ENCODE assay signal across 8 cellular contexts in the genomic region with DNA sequence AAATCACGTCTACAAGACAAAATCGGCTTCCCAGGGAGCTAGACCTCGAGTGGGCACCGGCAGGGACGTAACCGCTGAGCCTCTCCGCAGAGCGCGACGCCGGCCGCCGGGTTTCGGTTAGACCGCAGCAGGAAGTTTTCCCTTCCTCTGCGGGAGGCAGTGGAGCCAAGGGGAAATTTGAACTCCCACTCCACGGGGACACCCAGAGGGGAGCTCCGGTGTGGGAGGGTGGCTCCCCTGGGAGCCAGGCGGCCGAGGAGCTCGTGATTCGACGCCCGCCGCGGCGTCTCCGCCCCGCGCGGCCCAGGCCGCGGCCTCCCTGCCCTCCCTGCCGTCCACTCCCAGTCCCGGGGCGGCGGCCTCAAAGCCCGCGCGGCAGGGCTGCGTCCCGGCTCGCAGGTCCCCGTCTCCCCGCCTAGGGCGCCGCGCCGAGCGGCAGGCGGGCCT. TPM values are rescaled to one million over a fixed set of nuclear protein-coding genes. Genes with fewer than 3 reads are reported as not detected.
DNase-seq lines count a peak whose midpoint lies in the region; ATAC-seq and TF ChIP-seq lines count a peak whose summit lies in the region.

No MANE protein-coding gene starts in this region.

- peak overlapping the region; percentile 93 for H3K27ac Mint-ChIP-seq in activated T-helper 17 cell treated with anti-CD3 and anti-CD28 coated beads, Interleukin-2, amount 50 U/mL, for 72 hours

- no peaks in the 10 kb centered on the region for H3K27me3 ChIP-seq in foreskin keratinocyte

- no peaks in the 10 kb centered on the region for H3K9me3 Mint-ChIP-seq in activated T-helper 17 cell treated with anti-CD3 and anti-CD28 coated beads, Interleukin-2, amount 50 U/mL, for 72 hours

- H3K36me3 Mint-ChIP-seq in activated T-helper 17 cell treated with anti-CD3 and anti-CD28 coated beads, Interleukin-2, amount 50 U/mL, for 72 hours (ENCODE audit: low read depth) = no peaks in the 10 kb centered on the region

- H3K4me3 Mint-ChIP-seq in activated T-helper 17 cell treated with anti-CD3 and anti-CD28 coated beads, Interleukin-2, amount 50 U/mL, for 72 hours = peak overlapping the region; percentile 77

- H3K4me3 ChIP-seq in GM12864 (ENCODE audit: low read depth, low read length) = peak overlapping the region; percentile 86

- no peak for TF ChIP-seq CTCF in GM12864 (IDR thresholded peaks at IDR 0.05; ENCODE audit: low read depth, low read length, missing control alignments)
- TF ChIP-seq CTCF in foreskin keratinocyte (conservative IDR thresholded peaks at IDR 0.05) = no peak
- TF ChIP-seq CTCF in omental fat pad (IDR thresholded peaks at IDR 0.05) = no peak

- H3K4me1 Mint-ChIP-seq in activated T-helper 17 cell treated with anti-CD3 and anti-CD28 coated beads, Interleukin-2, amount 50 U/mL, for 72 hours = peaks cover 21% of the 10 kb centered on the region

- peaks cover 4% of the 10 kb centered on the region for H3K4me1 ChIP-seq in foreskin keratinocyte

- peak; percentile 49 for DNase-seq in A172 (ENCODE audit: low spot score)
- DNase-seq in GM12864 (ENCODE audit: low read depth) = no peak
- DNase-seq in NCI-H1417 (lab: John Stamatoyannopoulos, UW) = peak; percentile 74 to 97 (median 92)
- no peak for DNase-seq in foreskin keratinocyte
- no peak for DNase-seq in omental fat pad (ENCODE audit: low spot score)
- DNase-seq in NCI-H446 treated with DMSO at 0.1 percent for 48 hours (lab: John Stamatoyannopoulos, UW) = no peak

- no peaks in the 10 kb centered on the region for H3K27me3 Mint-ChIP-seq in activated T-helper 17 cell treated with anti-CD3 and anti-CD28 coated beads, Interleukin-2, amount 50 U/mL, for 72 hours

- H3K27ac ChIP-seq in foreskin keratinocyte = peak overlapping the region; percentile 96

- ATAC-seq in HG02763 (IDR thresholded peaks at IDR 0.05; ENCODE audit: unreplicated experiment) (peak; percentile 34), foreskin keratinocyte (peak; percentile 61), omental fat pad (ENCODE audit: low FRiP score) (peak; percentile 81)
- ATAC-seq in activated T-helper 17 cell treated with anti-CD3 and anti-CD28 coated beads, Interleukin-2, amount 50 U/mL, for 72 hours (replicated peaks) = peak; percentile 38

RNA-seq across cellular contexts. Expression of gene SYPL1, which starts 0.4 kb away (rescaled TPM):
- total RNA-seq in A172 (2014; rRNA removed; shearing (Covaris generic)) = 73.0 and 81.7 TPM in 2 replicates
- total RNA-seq in activated T-helper 17 cell treated with anti-CD3 and anti-CD28 coated beads, Interleukin-2, amount 50 U/mL, for 72 hours = 10 to 100 TPM; 18.5 to 23.5 TPM
- total RNA-seq in foreskin keratinocyte (94.3 and 98.9 TPM in 2 replicates), omental fat pad (100 to 1,000 TPM in 1 of 4 donors, 10 to 100 TPM in 3; 61.5 to 120 (median 70.6) TPM)
- 70.4 and 86.3 TPM in 2 replicates for polyA plus RNA-seq in foreskin keratinocyte

Comparison
In these comparisons a context has a peak if more than half of its experiments do, and no peak if none do; other contexts are left out.
1. DNase-seq: peak in A172 (single experiment) and NCI-H1417 (3 of 3); none in GM12864 (single experiment), foreskin keratinocyte (0 of 2), omental fat pad (single experiment) and NCI-H446 treated with DMSO at 0.1 percent for 48 hours (single experiment).
2. Peak in every context shown above with its lines, with median percentiles within 50 percentile points of each other: ATAC-seq.